In genomic region chr6:157233156-157233555, GRCh38 we compare ENCODE assay signal across 31 cellular contexts.
"Had no signal": no experiment of that assay in that cellular context is flagged by ENCODE, and none has a peak within 500 bp of the region (broad histone marks: within the 10 kb centered on the region; RNA-seq: fewer than 3 reads in every experiment).

No MANE protein-coding gene starts in this region.

- H3K4me3 ChIP-seq: breast epithelium, cardiac muscle cell, colonic mucosa had no signal

- H3K27ac Mint-ChIP-seq: activated B cell treated with CpG ODN at 0.5 μM for 24 hours; activated CD8-positive, alpha-beta T cell treated with anti-CD3 and anti-CD28 coated beads for 36 hours; activated naive CD8-positive, alpha-beta T cell; activated T-helper 17 cell treated with anti-CD3 and anti-CD28 coated beads, Interleukin-2, amount 50 U/mL, for 72 hours; T-helper 17 cell; T-helper 2 cell treated with Interferon-gamma antibody and Interleukin-4, amounts not matched to agents 5 μg/mL and 100 μg/mL, for 36 hours had no signal

- H3K4me1 ChIP-seq: colonic mucosa had no signal

- H3K4me3 Mint-ChIP-seq: activated B cell treated with CpG ODN at 0.5 μM for 24 hours; activated CD8-positive, alpha-beta T cell treated with anti-CD3 and anti-CD28 coated beads for 36 hours; activated naive CD8-positive, alpha-beta T cell; activated T-cell treated with anti-CD3 and anti-CD28 coated beads, Interleukin-2, amount 50 U/mL, for 4 hours; activated T-helper 17 cell treated with anti-CD3 and anti-CD28 coated beads, Interleukin-2, amount 50 U/mL, for 72 hours; T-helper 2 cell treated with Interferon-gamma antibody and Interleukin-4, amounts not matched to agents 5 μg/mL and 100 μg/mL, for 36 hours had no signal

- H3K36me3 ChIP-seq: breast epithelium, cardiac muscle cell, colonic mucosa, WERI-Rb-1 had no signal

- FAIRE-seq: frontal cortex had no signal

- H3K27me3 ChIP-seq: breast epithelium had no signal

- H3K36me3 Mint-ChIP-seq: activated naive CD8-positive, alpha-beta T cell; brain had no signal

- ATAC-seq: activated CD8-positive, alpha-beta T cell treated with anti-CD3 and anti-CD28 coated beads for 36 hours; activated T-cell treated with anti-CD3 and anti-CD28 coated beads, Interleukin-2, amount 50 U/mL, for 4 hours; activated T-helper 17 cell treated with anti-CD3 and anti-CD28 coated beads, Interleukin-2, amount 50 U/mL, for 72 hours; esophagus mucosa; T-helper 17 cell had no signal

- DNase-seq: activated B cell treated with CpG ODN at 0.5 μM for 24 hours; activated CD4-positive, alpha-beta T cell treated with anti-CD3 and anti-CD28 coated beads for 1 hour; activated CD4-positive, alpha-beta T cell treated with anti-CD3 and anti-CD28 coated beads for 4 hours; activated CD4-positive, alpha-beta T cell treated with anti-CD3 and anti-CD28 coated beads, Interleukin-2, amount 50 U/mL, for 1 hour; activated CD4-positive, alpha-beta T cell treated with anti-CD3 and anti-CD28 coated beads, Interleukin-2, amount 50 U/mL, for 48 hours; activated CD8-positive, alpha-beta memory T cell treated with anti-CD3 and anti-CD28 coated beads for 24 hours; activated CD8-positive, alpha-beta T cell treated with anti-CD3 and anti-CD28 coated beads for 36 hours; activated effector memory CD4-positive, alpha-beta T cell treated with Interleukin-2 at 50 U/mL for 16 hours; activated gamma-delta T cell treated with Interleukin-2 at 50 U/mL for 16 hours; activated naive CD4-positive, alpha-beta T cell treated with anti-CD3 and anti-CD28 coated beads, Interleukin-2, amount 50 U/mL, for 16 hours; activated naive CD4-positive, alpha-beta T cell treated with Interleukin-2 at 50 U/mL for 16 hours; activated T-cell treated with anti-CD3 and anti-CD28 coated beads, Interleukin-2, amount 50 U/mL, for 4 hours; amniotic stem cell; aorta; central memory CD4-positive, alpha-beta T cell; cerebellar nuclear complex; colonic mucosa; effector CD8-positive, alpha-beta T cell; foreskin fibroblast; T-helper 1 cell; T-helper 17 cell; T1000; WERI-Rb-1 had no signal

- H3K9me3 ChIP-seq: breast epithelium, colonic mucosa had no signal

- H3K27ac ChIP-seq: breast epithelium, cardiac muscle cell, colonic mucosa, WERI-Rb-1 had no signal

- H3K9me3 Mint-ChIP-seq: activated B cell treated with CpG ODN at 0.5 μM for 24 hours; activated CD8-positive, alpha-beta T cell treated with anti-CD3 and anti-CD28 coated beads for 36 hours; activated T-cell treated with anti-CD3 and anti-CD28 coated beads, Interleukin-2, amount 50 U/mL, for 4 hours; activated T-helper 17 cell treated with anti-CD3 and anti-CD28 coated beads, Interleukin-2, amount 50 U/mL, for 72 hours had no signal
